ENCODE assay signal across 8 cellular contexts in genomic region chr18:25230658-25231326, GRCh38.
DNase-seq lines count a peak whose midpoint lies in the region; TF ChIP-seq lines count a peak whose summit lies in the region.

No MANE protein-coding gene starts in this region.

- TF ChIP-seq CTCF in fibroblast of villous mesenchyme (IDR thresholded peaks at IDR 0.05; ENCODE audit: insufficient read depth, low read depth, low read length) (no peak), OCI-LY7 (conservative IDR thresholded peaks at IDR 0.05; ENCODE audit: low read length) (no peak)

- no peaks in the 10 kb centered on the region for H3K36me3 Mint-ChIP-seq in activated T-helper 2 cell treated with anti-CD3 and anti-CD28 coated beads, Interferon-gamma antibody, Interleukin-2, Interleukin-4, amounts not matched to agents 10 μg/mL and 5 μg/mL and 100 μg/mL, durations not matched to agents 14 hours and 24 hours and 36 hours (ENCODE audit: low read depth)

- no peaks in the 10 kb centered on the region for H3K4me1 Mint-ChIP-seq in activated T-helper 2 cell treated with anti-CD3 and anti-CD28 coated beads, Interferon-gamma antibody, Interleukin-2, Interleukin-4, amounts not matched to agents 10 μg/mL and 5 μg/mL and 100 μg/mL, durations not matched to agents 14 hours and 24 hours and 36 hours (ENCODE audit: low read depth)

- H3K4me3 ChIP-seq in fibroblast of villous mesenchyme (ENCODE audit: low read depth, low read length) (no peak overlapping the region), OCI-LY7 (ENCODE audit: low read depth, low read length, poor library complexity, severe bottlenecking) (no peak overlapping the region)

- no peak overlapping the region for H3K27ac ChIP-seq in OCI-LY7 (ENCODE audit: low read depth, low read length, poor library complexity, severe bottlenecking)

- no peaks in the 10 kb centered on the region for H4K20me1 ChIP-seq in OCI-LY7 (ENCODE audit: insufficient read depth, low read length)

- no peaks in the 10 kb centered on the region for H3K79me2 ChIP-seq in OCI-LY7 (ENCODE audit: insufficient read depth, low read depth, low read length)

- DNase-seq in GM03348 (ENCODE audit: low spot score) (peak; percentile 81), fibroblast of villous mesenchyme (ENCODE audit: low read depth) (peak; percentile 89), posterior vena cava (ENCODE audit: low spot score) (peak; percentile 89), NCI-H1694 treated with DMSO at 0.1 percent for 48 hours (lab: John Stamatoyannopoulos, UW) (no peak), NCI-H345 (lab: John Stamatoyannopoulos, UW) (no peak), OCI-LY7 (ENCODE audit: low spot score) (no peak)
- DNase-seq in activated T-helper 2 cell treated with anti-CD3 and anti-CD28 coated beads, Interferon-gamma antibody, Interleukin-2, Interleukin-4, amounts not matched to agents 10 μg/mL and 5 μg/mL and 100 μg/mL, durations not matched to agents 14 hours and 24 hours and 36 hours (ENCODE audit: low spot score) = no peak

- H3K4me1 ChIP-seq in OCI-LY7 (ENCODE audit: insufficient read depth, low read length, poor library complexity, severe bottlenecking) = no peaks in the 10 kb centered on the region

- POLR2A ChIA-PET in OCI-LY7 (lab: Charles Lee) = interaction anchor here (1.4 kb wide), 1 partner anchor 8 kb away, joined by 5 read pairs; no protein-coding TSS in a partner anchor

- no TSS peak for BruUV-seq in OCI-LY7 (replicated peaks; lab: Mats Ljungman, UMichigan)

- no peak overlapping the region for H3K4me2 ChIP-seq in OCI-LY7 (ENCODE audit: low read length)

- H3K4me3 Mint-ChIP-seq in activated T-helper 2 cell treated with anti-CD3 and anti-CD28 coated beads, Interferon-gamma antibody, Interleukin-2, Interleukin-4, amounts not matched to agents 10 μg/mL and 5 μg/mL and 100 μg/mL, durations not matched to agents 14 hours and 24 hours and 36 hours (ENCODE audit: low read depth) = no peak overlapping the region

- peaks cover 1% of the 10 kb centered on the region for H3K27me3 Mint-ChIP-seq in activated T-helper 2 cell treated with anti-CD3 and anti-CD28 coated beads, Interferon-gamma antibody, Interleukin-2, Interleukin-4, amounts not matched to agents 10 μg/mL and 5 μg/mL and 100 μg/mL, durations not matched to agents 14 hours and 24 hours and 36 hours (ENCODE audit: low read depth)

- no peak overlapping the region for H2AFZ ChIP-seq in OCI-LY7 (ENCODE audit: low read length)

- H3K9me2 ChIP-seq in OCI-LY7 (ENCODE audit: insufficient read depth, low read length) = no peaks in the 10 kb centered on the region

- H3K36me3 ChIP-seq in OCI-LY7 (ENCODE audit: insufficient read depth, low read length) = no peaks in the 10 kb centered on the region

- no peaks in the 10 kb centered on the region for H3K9me3 Mint-ChIP-seq in activated T-helper 2 cell treated with anti-CD3 and anti-CD28 coated beads, Interferon-gamma antibody, Interleukin-2, Interleukin-4, amounts not matched to agents 10 μg/mL and 5 μg/mL and 100 μg/mL, durations not matched to agents 14 hours and 24 hours and 36 hours

- no peaks in the 10 kb centered on the region for H3K9me3 ChIP-seq in OCI-LY7 (ENCODE audit: low read length)

- intact Hi-C loops in posterior vena cava (cut with DNase I) = loop anchor here in 1 of 2 donors (5.0 kb wide), 1 partner anchor 122 kb away; the partner anchor contains the start of gene ZNF521
- intact Hi-C loops in activated T-helper 2 cell treated with anti-CD3 and anti-CD28 coated beads, Interferon-gamma antibody, Interleukin-2, Interleukin-4, amounts not matched to agents 10 μg/mL and 5 μg/mL and 100 μg/mL, durations not matched to agents 14 hours and 24 hours and 36 hours (cut with micrococcal nuclease) = loop anchor here (5.0 kb wide), 1 partner anchor 122 kb away; the partner anchor contains the start of gene ZNF521
- intact Hi-C loops in OCI-LY7 (cut with micrococcal nuclease; ENCODE audit: unreplicated experiment) = no loop called here

- H3K27ac Mint-ChIP-seq in activated T-helper 2 cell treated with anti-CD3 and anti-CD28 coated beads, Interferon-gamma antibody, Interleukin-2, Interleukin-4, amounts not matched to agents 10 μg/mL and 5 μg/mL and 100 μg/mL, durations not matched to agents 14 hours and 24 hours and 36 hours = no peak overlapping the region

- CTCF ChIA-PET in OCI-LY7 (lab: Charles Lee; ENCODE audit: unreplicated experiment) = no interaction called here

TF ChIP-seq in PFSK-1, 5 proteins besides CTCF, POLR2A, EP300 and RAD21:
- TF ChIP-seq SIN3A (IDR thresholded peaks at IDR 0.05; ENCODE audit: borderline replicate concordance, insufficient read depth, low read length) (0 out of 2 replicates have a peak, but pooled peaks have one; percentile 45), REST (IDR thresholded peaks at IDR 0.05; ENCODE audit: insufficient read depth in 1 of 2, low read depth in 2 of 2, low read length in 2 of 2) (0 out of 4 replicates have a peak, but pooled peaks of 1 of the 2 experiments have one; percentile 28), FOXP2 (optimal IDR thresholded peaks at IDR 0.05; ENCODE audit: borderline replicate concordance, extremely low read depth, extremely low read length, insufficient read depth) (no peak)

Comparison
In these comparisons a context has a peak if more than half of its experiments do, and no peak if none do; other contexts are left out.
1. DNase-seq: peak in GM03348 (single experiment), fibroblast of villous mesenchyme (single experiment) and posterior vena cava (single experiment); none in NCI-H1694 treated with DMSO at 0.1 percent for 48 hours (single experiment), activated T-helper 2 cell treated with anti-CD3 and anti-CD28 coated beads, Interferon-gamma antibody, Interleukin-2, Interleukin-4, amounts not matched to agents 10 μg/mL and 5 μg/mL and 100 μg/mL, durations not matched to agents 14 hours and 24 hours and 36 hours (single experiment), NCI-H345 (single experiment) and OCI-LY7 (single experiment).